In the genomic region with DNA sequence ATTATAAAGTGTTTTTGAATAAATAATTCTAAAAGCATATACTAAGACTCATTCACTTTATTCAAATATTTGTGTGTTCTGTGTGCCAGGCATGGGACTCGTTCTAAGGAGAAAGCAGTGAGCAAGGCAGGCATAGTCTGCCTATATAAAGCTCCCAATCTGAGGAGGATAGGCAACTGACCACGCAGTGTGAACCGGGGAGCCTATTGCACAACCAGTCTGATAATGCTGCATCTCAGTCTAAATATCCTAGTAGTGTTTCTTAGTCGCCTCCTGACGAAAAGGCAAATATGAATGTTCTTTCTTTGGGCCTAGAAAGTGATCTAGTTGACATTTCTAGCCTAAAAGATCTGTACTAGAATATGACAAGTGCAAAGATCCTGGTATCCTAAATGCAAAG, we compare ENCODE assay signal across 16 cellular contexts.
"Had no signal": no experiment of that assay in that cellular context is flagged by ENCODE, and none has a peak within 500 bp of the region (broad histone marks: within the 10 kb centered on the region; RNA-seq: fewer than 3 reads in every experiment).

No MANE protein-coding gene starts in this region.

- H3K27ac Mint-ChIP-seq: activated CD4-positive, alpha-beta memory T cell treated with anti-CD3 and anti-CD28 coated beads, Interleukin-2, amount 10 ng/mL, durations not matched to agents 7 days and 5 days; activated naive CD8-positive, alpha-beta T cell treated with anti-CD3 and anti-CD28 coated beads, Interleukin-2, amount 10 ng/mL, durations not matched to agents 7 days and 5 days; endodermal cell; stimulated activated effector memory CD8-positive, alpha-beta T cell treated with anti-CD3 and anti-CD28 coated beads, Interleukin-12 subunit alpha, Interleukin-12 subunit beta, amount 100 ng/mL, for 72 hours had no signal

- H3K4me3 ChIP-seq: ascending aorta, gastrocnemius medialis, heart left ventricle, thoracic aorta had no signal

- DNase-seq: activated CD4-positive, alpha-beta memory T cell treated with anti-CD3 and anti-CD28 coated beads, Interleukin-2, amount 10 ng/mL, durations not matched to agents 7 days and 5 days; activated effector memory CD4-positive, alpha-beta T cell treated with anti-CD3 and anti-CD28 coated beads, Interleukin-2, amount 50 U/mL, for 16 hours; activated naive CD8-positive, alpha-beta T cell treated with anti-CD3 and anti-CD28 coated beads, Interleukin-2, amount 10 ng/mL, durations not matched to agents 7 days and 5 days; activated T-cell treated with anti-CD3 and anti-CD28 coated beads, Interleukin-2, amount 50 U/mL, for 4 hours; endodermal cell; gastrocnemius medialis; heart left ventricle; left colon; naive thymus-derived CD4-positive, alpha-beta T cell; T-helper 1 cell; WERI-Rb-1 had no signal

- H3K27me3 ChIP-seq: ascending aorta, gastrocnemius medialis, heart left ventricle, neutrophil had no signal

- H3K9me3 Mint-ChIP-seq: activated T-cell treated with anti-CD3 and anti-CD28 coated beads, Interleukin-2, amount 50 U/mL, for 4 hours had no signal

- H3K27ac ChIP-seq: ascending aorta, gastrocnemius medialis, heart left ventricle, neutrophil, parathyroid adenoma, thoracic aorta, WERI-Rb-1 had no signal

- ATAC-seq: activated T-cell treated with anti-CD3 and anti-CD28 coated beads, Interleukin-2, amount 50 U/mL, for 4 hours; gastrocnemius medialis; heart left ventricle; left colon; naive thymus-derived CD4-positive, alpha-beta T cell; stimulated activated effector memory CD8-positive, alpha-beta T cell treated with anti-CD3 and anti-CD28 coated beads, Interleukin-12 subunit alpha, Interleukin-12 subunit beta, amount 100 ng/mL, for 72 hours had no signal

- H3K9me3 ChIP-seq: ascending aorta, gastrocnemius medialis, neutrophil, thoracic aorta had no signal

- H3K4me1 ChIP-seq: ascending aorta, gastrocnemius medialis, heart left ventricle, parathyroid adenoma had no signal

- H3K4me1 Mint-ChIP-seq: activated CD4-positive, alpha-beta memory T cell treated with anti-CD3 and anti-CD28 coated beads, Interleukin-2, amount 10 ng/mL, durations not matched to agents 7 days and 5 days; activated naive CD8-positive, alpha-beta T cell treated with anti-CD3 and anti-CD28 coated beads, Interleukin-2, amount 10 ng/mL, durations not matched to agents 7 days and 5 days; endodermal cell; stimulated activated effector memory CD8-positive, alpha-beta T cell treated with anti-CD3 and anti-CD28 coated beads, Interleukin-12 subunit alpha, Interleukin-12 subunit beta, amount 100 ng/mL, for 72 hours had no signal

- H3K4me3 Mint-ChIP-seq: activated CD4-positive, alpha-beta memory T cell treated with anti-CD3 and anti-CD28 coated beads, Interleukin-2, amount 10 ng/mL, durations not matched to agents 7 days and 5 days; activated naive CD8-positive, alpha-beta T cell treated with anti-CD3 and anti-CD28 coated beads, Interleukin-2, amount 10 ng/mL, durations not matched to agents 7 days and 5 days; activated T-cell treated with anti-CD3 and anti-CD28 coated beads, Interleukin-2, amount 50 U/mL, for 4 hours; endodermal cell; naive thymus-derived CD4-positive, alpha-beta T cell; stimulated activated effector memory CD8-positive, alpha-beta T cell treated with anti-CD3 and anti-CD28 coated beads, Interleukin-12 subunit alpha, Interleukin-12 subunit beta, amount 100 ng/mL, for 72 hours had no signal

- H3K27me3 Mint-ChIP-seq: activated CD4-positive, alpha-beta memory T cell treated with anti-CD3 and anti-CD28 coated beads, Interleukin-2, amount 10 ng/mL, durations not matched to agents 7 days and 5 days; activated naive CD8-positive, alpha-beta T cell treated with anti-CD3 and anti-CD28 coated beads, Interleukin-2, amount 10 ng/mL, durations not matched to agents 7 days and 5 days; naive thymus-derived CD4-positive, alpha-beta T cell had no signal
